In the genomic region with DNA sequence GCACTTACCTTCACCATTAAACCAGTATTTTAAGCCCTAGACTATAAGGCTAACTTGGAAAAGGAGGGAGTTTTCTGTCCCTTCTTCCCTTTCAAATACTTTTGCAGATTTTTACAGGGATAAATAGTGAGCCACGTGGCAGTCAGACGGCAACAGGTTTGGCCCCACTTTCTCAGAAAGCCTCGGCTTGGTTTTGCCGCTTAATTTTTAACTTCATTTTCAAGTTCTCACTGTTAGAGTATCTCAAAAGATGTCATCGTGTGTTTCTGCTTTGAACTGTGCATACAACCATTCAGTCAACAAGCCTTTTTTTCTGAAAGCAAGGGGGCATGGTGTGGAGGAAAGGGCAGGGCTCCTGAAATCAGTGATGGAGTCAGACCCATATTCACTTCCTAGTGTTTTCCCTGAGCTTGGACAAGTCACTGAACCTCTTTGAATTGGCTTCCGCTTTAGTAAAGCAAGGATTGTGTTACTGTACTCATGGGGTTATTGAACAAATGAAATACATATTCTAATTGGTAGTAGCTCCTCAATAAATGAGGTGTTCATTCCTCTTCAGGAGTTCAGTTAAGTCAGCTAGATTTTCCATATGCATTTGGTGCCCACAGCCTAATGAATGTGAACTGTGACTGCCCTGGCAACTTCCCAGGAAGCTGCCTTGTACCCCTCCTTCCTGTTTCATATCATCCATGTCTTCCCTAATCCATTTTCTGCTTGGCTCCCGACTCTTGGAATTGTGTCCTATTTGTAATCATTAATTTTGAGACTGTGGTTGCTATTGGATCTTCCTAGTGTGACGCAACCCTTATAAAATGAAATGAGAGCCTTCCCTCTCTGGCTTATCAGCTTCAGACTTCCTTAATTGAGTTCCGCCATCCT, we compare ENCODE assay signal across 1 cellular context.
TF ChIP-seq lines count a peak whose summit lies in the region.

A gene with protein sequence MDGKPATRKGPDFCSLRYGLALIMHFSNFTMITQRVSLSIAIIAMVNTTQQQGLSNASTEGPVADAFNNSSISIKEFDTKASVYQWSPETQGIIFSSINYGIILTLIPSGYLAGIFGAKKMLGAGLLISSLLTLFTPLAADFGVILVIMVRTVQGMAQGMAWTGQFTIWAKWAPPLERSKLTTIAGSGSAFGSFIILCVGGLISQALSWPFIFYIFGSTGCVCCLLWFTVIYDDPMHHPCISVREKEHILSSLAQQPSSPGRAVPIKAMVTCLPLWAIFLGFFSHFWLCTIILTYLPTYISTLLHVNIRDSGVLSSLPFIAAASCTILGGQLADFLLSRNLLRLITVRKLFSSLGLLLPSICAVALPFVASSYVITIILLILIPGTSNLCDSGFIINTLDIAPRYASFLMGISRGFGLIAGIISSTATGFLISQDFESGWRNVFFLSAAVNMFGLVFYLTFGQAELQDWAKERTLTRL (minus strand): TSS at position 160 of the 879 bp plus-strand sequence. CDS start 4,895 bp downstream, outside the sequence.

TF ChIP-seq in HepG2, 621 proteins besides CTCF, POLR2A, EP300 and RAD21 (continued from another document):
- TF ChIP-seq, protein P1, sequence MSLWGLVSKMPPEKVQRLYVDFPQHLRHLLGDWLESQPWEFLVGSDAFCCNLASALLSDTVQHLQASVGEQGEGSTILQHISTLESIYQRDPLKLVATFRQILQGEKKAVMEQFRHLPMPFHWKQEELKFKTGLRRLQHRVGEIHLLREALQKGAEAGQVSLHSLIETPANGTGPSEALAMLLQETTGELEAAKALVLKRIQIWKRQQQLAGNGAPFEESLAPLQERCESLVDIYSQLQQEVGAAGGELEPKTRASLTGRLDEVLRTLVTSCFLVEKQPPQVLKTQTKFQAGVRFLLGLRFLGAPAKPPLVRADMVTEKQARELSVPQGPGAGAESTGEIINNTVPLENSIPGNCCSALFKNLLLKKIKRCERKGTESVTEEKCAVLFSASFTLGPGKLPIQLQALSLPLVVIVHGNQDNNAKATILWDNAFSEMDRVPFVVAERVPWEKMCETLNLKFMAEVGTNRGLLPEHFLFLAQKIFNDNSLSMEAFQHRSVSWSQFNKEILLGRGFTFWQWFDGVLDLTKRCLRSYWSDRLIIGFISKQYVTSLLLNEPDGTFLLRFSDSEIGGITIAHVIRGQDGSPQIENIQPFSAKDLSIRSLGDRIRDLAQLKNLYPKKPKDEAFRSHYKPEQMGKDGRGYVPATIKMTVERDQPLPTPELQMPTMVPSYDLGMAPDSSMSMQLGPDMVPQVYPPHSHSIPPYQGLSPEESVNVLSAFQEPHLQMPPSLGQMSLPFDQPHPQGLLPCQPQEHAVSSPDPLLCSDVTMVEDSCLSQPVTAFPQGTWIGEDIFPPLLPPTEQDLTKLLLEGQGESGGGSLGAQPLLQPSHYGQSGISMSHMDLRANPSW (CRISPR knock-in tag; IDR thresholded peaks at IDR 0.05; ENCODE audit: borderline replicate concordance) = peak; percentile 66
- TF ChIP-seq ZNF768 (CRISPR knock-in tag; IDR thresholded peaks at IDR 0.05) (no peak), KDM1A (CRISPR knock-in tag; IDR thresholded peaks at IDR 0.05) (0 out of 2 replicates have a peak, but pooled peaks have one; percentile 7), MIXL1 (CRISPR knock-in tag; IDR thresholded peaks at IDR 0.05) (peak; percentile 66; the same call in 1 of the 2 replicates), TBX3 (IDR thresholded peaks at IDR 0.05; ENCODE audit: borderline replicate concordance) (no peak), POLR2AphosphoS5 (IDR thresholded peaks at IDR 0.05; ENCODE audit: low read depth, low read length) (0 out of 2 replicates have a peak, but pooled peaks have one; percentile 32), SMAD3 (CRISPR knock-in tag; IDR thresholded peaks at IDR 0.05) (peak; percentile 80; the same call in 1 of the 2 replicates), ZFAT (CRISPR knock-in tag; conservative IDR thresholded peaks at IDR 0.05) (no peak), MXI1 (IDR thresholded peaks at IDR 0.05; ENCODE audit: borderline replicate concordance, low read depth, low read length) (peak; percentile 46; the same call in 1 of the 3 replicates), NFE2 (CRISPR knock-in tag; IDR thresholded peaks at IDR 0.05) (no peak), ZFP1 (CRISPR knock-in tag; IDR thresholded peaks at IDR 0.05) (no peak), ZNF33B (CRISPR knock-in tag; IDR thresholded peaks at IDR 0.05) (peak; percentile 77), ZFX (CRISPR knock-in tag; IDR thresholded peaks at IDR 0.05; ENCODE audit: low read depth) (no peak; the same call in 1 of the 2 replicates), ZNF790 (CRISPR knock-in tag; IDR thresholded peaks at IDR 0.05; ENCODE audit: borderline replicate concordance) (no peak), GATAD2A (CRISPR knock-in tag; IDR thresholded peaks at IDR 0.05) (peak; percentile 82), FOXA1 (IDR thresholded peaks at IDR 0.05) (no peak), FOXA1 (CRISPR knock-in tag; IDR thresholded peaks at IDR 0.05) (peak; percentile 82), ZNF180 (CRISPR knock-in tag; IDR thresholded peaks at IDR 0.05; ENCODE audit: borderline replicate concordance, low read depth) (no peak), ZNF232 (CRISPR knock-in tag; IDR thresholded peaks at IDR 0.05; ENCODE audit: borderline replicate concordance) (0 out of 2 replicates have a peak, but pooled peaks have one; percentile 8), CC2D1A (CRISPR knock-in tag; IDR thresholded peaks at IDR 0.05) (no peak), ONECUT2 (CRISPR knock-in tag; IDR thresholded peaks at IDR 0.05) (no peak), ZNF121 (CRISPR knock-in tag; IDR thresholded peaks at IDR 0.05) (no peak)
- TF ChIP-seq, protein P2, sequence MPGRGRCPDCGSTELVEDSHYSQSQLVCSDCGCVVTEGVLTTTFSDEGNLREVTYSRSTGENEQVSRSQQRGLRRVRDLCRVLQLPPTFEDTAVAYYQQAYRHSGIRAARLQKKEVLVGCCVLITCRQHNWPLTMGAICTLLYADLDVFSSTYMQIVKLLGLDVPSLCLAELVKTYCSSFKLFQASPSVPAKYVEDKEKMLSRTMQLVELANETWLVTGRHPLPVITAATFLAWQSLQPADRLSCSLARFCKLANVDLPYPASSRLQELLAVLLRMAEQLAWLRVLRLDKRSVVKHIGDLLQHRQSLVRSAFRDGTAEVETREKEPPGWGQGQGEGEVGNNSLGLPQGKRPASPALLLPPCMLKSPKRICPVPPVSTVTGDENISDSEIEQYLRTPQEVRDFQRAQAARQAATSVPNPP (CRISPR knock-in tag; IDR thresholded peaks at IDR 0.05) = peak; percentile 68; the same call in 1 of the 2 replicates
- TF ChIP-seq, protein P3, sequence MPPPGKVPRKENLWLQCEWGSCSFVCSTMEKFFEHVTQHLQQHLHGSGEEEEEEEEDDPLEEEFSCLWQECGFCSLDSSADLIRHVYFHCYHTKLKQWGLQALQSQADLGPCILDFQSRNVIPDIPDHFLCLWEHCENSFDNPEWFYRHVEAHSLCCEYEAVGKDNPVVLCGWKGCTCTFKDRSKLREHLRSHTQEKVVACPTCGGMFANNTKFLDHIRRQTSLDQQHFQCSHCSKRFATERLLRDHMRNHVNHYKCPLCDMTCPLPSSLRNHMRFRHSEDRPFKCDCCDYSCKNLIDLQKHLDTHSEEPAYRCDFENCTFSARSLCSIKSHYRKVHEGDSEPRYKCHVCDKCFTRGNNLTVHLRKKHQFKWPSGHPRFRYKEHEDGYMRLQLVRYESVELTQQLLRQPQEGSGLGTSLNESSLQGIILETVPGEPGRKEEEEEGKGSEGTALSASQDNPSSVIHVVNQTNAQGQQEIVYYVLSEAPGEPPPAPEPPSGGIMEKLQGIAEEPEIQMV (CRISPR knock-in tag; IDR thresholded peaks at IDR 0.05; ENCODE audit: low read depth) = 0 out of 2 replicates have a peak, but pooled peaks have one; percentile 49
- TF ChIP-seq, protein P4, sequence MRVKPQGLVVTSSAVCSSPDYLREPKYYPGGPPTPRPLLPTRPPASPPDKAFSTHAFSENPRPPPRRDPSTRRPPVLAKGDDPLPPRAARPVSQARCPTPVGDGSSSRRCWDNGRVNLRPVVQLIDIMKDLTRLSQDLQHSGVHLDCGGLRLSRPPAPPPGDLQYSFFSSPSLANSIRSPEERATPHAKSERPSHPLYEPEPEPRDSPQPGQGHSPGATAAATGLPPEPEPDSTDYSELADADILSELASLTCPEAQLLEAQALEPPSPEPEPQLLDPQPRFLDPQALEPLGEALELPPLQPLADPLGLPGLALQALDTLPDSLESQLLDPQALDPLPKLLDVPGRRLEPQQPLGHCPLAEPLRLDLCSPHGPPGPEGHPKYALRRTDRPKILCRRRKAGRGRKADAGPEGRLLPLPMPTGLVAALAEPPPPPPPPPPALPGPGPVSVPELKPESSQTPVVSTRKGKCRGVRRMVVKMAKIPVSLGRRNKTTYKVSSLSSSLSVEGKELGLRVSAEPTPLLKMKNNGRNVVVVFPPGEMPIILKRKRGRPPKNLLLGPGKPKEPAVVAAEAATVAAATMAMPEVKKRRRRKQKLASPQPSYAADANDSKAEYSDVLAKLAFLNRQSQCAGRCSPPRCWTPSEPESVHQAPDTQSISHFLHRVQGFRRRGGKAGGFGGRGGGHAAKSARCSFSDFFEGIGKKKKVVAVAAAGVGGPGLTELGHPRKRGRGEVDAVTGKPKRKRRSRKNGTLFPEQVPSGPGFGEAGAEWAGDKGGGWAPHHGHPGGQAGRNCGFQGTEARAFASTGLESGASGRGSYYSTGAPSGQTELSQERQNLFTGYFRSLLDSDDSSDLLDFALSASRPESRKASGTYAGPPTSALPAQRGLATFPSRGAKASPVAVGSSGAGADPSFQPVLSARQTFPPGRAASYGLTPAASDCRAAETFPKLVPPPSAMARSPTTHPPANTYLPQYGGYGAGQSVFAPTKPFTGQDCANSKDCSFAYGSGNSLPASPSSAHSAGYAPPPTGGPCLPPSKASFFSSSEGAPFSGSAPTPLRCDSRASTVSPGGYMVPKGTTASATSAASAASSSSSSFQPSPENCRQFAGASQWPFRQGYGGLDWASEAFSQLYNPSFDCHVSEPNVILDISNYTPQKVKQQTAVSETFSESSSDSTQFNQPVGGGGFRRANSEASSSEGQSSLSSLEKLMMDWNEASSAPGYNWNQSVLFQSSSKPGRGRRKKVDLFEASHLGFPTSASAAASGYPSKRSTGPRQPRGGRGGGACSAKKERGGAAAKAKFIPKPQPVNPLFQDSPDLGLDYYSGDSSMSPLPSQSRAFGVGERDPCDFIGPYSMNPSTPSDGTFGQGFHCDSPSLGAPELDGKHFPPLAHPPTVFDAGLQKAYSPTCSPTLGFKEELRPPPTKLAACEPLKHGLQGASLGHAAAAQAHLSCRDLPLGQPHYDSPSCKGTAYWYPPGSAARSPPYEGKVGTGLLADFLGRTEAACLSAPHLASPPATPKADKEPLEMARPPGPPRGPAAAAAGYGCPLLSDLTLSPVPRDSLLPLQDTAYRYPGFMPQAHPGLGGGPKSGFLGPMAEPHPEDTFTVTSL (CRISPR knock-in tag; IDR thresholded peaks at IDR 0.05; ENCODE audit: borderline replicate concordance) = peak; percentile 74; the same call in 1 of the 2 replicates
- TF ChIP-seq, protein P5, sequence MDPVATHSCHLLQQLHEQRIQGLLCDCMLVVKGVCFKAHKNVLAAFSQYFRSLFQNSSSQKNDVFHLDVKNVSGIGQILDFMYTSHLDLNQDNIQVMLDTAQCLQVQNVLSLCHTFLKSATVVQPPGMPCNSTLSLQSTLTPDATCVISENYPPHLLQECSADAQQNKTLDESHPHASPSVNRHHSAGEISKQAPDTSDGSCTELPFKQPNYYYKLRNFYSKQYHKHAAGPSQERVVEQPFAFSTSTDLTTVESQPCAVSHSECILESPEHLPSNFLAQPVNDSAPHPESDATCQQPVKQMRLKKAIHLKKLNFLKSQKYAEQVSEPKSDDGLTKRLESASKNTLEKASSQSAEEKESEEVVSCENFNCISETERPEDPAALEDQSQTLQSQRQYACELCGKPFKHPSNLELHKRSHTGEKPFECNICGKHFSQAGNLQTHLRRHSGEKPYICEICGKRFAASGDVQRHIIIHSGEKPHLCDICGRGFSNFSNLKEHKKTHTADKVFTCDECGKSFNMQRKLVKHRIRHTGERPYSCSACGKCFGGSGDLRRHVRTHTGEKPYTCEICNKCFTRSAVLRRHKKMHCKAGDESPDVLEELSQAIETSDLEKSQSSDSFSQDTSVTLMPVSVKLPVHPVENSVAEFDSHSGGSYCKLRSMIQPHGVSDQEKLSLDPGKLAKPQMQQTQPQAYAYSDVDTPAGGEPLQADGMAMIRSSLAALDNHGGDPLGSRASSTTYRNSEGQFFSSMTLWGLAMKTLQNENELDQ (CRISPR knock-in tag; IDR thresholded peaks at IDR 0.05; ENCODE audit: borderline replicate concordance) = no peak
- TF ChIP-seq, protein P6, sequence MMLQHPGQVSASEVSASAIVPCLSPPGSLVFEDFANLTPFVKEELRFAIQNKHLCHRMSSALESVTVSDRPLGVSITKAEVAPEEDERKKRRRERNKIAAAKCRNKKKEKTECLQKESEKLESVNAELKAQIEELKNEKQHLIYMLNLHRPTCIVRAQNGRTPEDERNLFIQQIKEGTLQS (CRISPR knock-in tag; IDR thresholded peaks at IDR 0.05) = no peak
- TF ChIP-seq, protein P7, sequence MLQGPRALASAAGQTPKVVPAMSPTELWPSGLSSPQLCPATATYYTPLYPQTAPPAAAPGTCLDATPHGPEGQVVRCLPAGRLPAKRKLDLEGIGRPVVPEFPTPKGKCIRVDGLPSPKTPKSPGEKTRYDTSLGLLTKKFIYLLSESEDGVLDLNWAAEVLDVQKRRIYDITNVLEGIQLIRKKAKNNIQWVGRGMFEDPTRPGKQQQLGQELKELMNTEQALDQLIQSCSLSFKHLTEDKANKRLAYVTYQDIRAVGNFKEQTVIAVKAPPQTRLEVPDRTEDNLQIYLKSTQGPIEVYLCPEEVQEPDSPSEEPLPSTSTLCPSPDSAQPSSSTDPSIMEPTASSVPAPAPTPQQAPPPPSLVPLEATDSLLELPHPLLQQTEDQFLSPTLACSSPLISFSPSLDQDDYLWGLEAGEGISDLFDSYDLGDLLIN (CRISPR knock-in tag; IDR thresholded peaks at IDR 0.05; ENCODE audit: borderline replicate concordance) = no peak
